10 cellular contexts compared by ENCODE assay signal in genomic region chr12:104182144-104182543, GRCh38. TPM values are rescaled to one million over a fixed set of nuclear protein-coding genes. Genes with fewer than 3 reads are reported as not detected.
DNase-seq lines count a peak whose midpoint lies in the region; TF ChIP-seq lines count a peak whose summit lies in the region.
"Had no signal": no experiment of that assay in that cellular context is flagged by ENCODE, and none has a peak within 500 bp of the region (broad histone marks: within the 10 kb centered on the region; RNA-seq: fewer than 3 reads in every experiment).

No MANE protein-coding gene starts in this region.

- DNase-seq in Daoy (ENCODE audit: low read depth) (peak; percentile 51), astrocyte of the cerebellum (ENCODE audit: low read depth) (peak; percentile 86), right atrium auricular region (ENCODE audit: low spot score) (peak; percentile 86), skeletal muscle cell (ENCODE audit: low read depth) (peak; percentile 84), inferior parietal cortex (ENCODE audit: extremely low spot score) (no peak), RPMI8226 (no peak), NCI-H146 (lab: John Stamatoyannopoulos, UW) (no peak), NCI-H748 (lab: John Stamatoyannopoulos, UW; ENCODE audit: unreplicated experiment) (no peak)
- DNase-seq: CD8-positive, alpha-beta memory T cell; effector CD8-positive, alpha-beta T cell had no signal

- peak overlapping the region; percentile 58 to 60 for H3K27ac ChIP-seq in right atrium auricular region

- no peaks in the 10 kb centered on the region for H3K36me3 ChIP-seq in right atrium auricular region

- H3K27me3 ChIP-seq in right atrium auricular region, result no peaks in the 10 kb centered on the region

- in situ Hi-C loops in astrocyte of the cerebellum (cut with HindIII; ENCODE audit: low sequenced_read_pairs), result no loop called here

- peaks cover 0 to 8% of the 10 kb centered on the region in 2 donors for H3K4me1 ChIP-seq in right atrium auricular region

- TF ChIP-seq CTCF in astrocyte of the cerebellum (IDR thresholded peaks at IDR 0.05; ENCODE audit: low read depth, low read length, missing control alignments) (no peak), right atrium auricular region (IDR thresholded peaks at IDR 0.05) (no peak)

- peaks cover 3 to 16% of the 10 kb centered on the region in 2 donors for H3K9me3 ChIP-seq in right atrium auricular region

- no peak overlapping the region for H3K4me3 ChIP-seq in astrocyte of the cerebellum (ENCODE audit: low read depth, low read length)
- H3K4me3 ChIP-seq in right atrium auricular region, result no peak overlapping the region
- no peak overlapping the region for H3K4me3 ChIP-seq in skeletal muscle cell (ENCODE audit: low read depth, low read length)

RNA-seq across cellular contexts. Expression of gene TXNRD1, which starts 33.4 kb away (rescaled TPM):
- 265 and 275 TPM in 2 replicates for total RNA-seq in Daoy (2014; rRNA removed; shearing (Covaris generic))
- total RNA-seq in right atrium auricular region, result 100 to 1,000 TPM; 191 to 286 TPM

RNA-seq across cellular contexts. Expression of gene NFYB, which starts 44.1 kb away (rescaled TPM):
- total RNA-seq in Daoy (2014; rRNA removed; shearing (Covaris generic)), result 29.7 and 43.1 TPM in 2 replicates
- 10 to 100 TPM; 24.0 to 29.0 TPM for total RNA-seq in right atrium auricular region

Comparison
In these comparisons a context has a peak if more than half of its experiments do, and no peak if none do; other contexts are left out.
1. DNase-seq: peak in Daoy (single experiment), astrocyte of the cerebellum (single experiment), right atrium auricular region (single experiment) and skeletal muscle cell (single experiment); none in inferior parietal cortex (single experiment), RPMI8226 (single experiment), NCI-H146 (single experiment) and NCI-H748 (single experiment).